ENCODE assay signal across 15 cellular contexts in the genomic region with DNA sequence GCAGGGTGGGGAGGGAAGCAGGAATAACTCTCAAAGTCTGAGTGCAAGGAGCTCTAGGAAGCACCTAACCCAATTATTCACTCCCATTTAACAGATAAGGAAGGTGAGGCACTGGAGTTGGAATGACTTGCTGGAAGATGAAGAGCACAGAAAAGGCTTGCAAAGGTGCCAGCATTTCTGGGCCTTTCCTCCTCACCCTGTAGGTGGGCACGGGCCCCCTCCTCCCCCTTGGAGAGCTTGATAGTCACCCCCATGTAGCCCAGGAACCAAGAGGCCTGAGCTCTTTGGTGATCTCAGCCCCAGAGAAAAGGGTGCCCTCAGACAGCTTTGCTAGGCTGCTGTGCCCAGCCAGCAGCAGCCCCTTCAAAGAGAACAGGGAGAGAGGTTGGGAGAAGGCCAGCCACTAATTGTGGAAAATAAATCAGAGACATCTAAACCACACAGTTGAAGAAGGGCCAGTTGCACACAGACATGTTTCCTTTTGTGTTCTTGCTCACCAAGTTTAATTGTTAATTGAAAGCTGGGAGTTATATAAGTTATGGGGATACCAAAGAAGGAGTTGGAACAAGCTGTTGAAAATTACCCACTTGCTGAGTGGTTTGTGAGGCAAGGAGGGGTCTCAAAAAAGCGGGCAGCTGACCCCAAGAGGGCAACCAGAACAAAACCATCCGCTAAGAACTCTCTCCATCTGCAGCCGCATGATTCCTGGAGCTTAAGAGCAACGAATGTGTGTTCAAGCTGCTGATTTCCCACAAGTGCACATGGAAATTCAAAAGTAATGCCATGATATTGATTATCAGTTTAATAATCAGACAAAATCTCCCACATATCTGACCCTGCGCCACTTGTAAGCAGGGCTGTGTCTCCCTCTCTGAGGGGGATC.
DNase-seq lines count a peak whose midpoint lies in the region; ATAC-seq and TF ChIP-seq lines count a peak whose summit lies in the region.
"Had no signal": no experiment of that assay in that cellular context is flagged by ENCODE, and none has a peak within 500 bp of the region (broad histone marks: within the 10 kb centered on the region; RNA-seq: fewer than 3 reads in every experiment).

No MANE protein-coding gene starts in this region.

- H3K9ac ChIP-seq in SK-N-MC (ENCODE audit: insufficient read length) (peak overlapping the region; percentile 45), mesendoderm (ENCODE audit: low read length) (no peak overlapping the region)

- no peak overlapping the region for H3K23ac ChIP-seq in mesendoderm (ENCODE audit: low read length)

- no peak overlapping the region for H3K4ac ChIP-seq in mesendoderm (ENCODE audit: low read depth, low read length)

- DNase-seq in SK-N-MC (ENCODE audit: low read depth, low spot score) (no peak), fibroblast of peridontal ligament (ENCODE audit: extremely low read depth) (peak; percentile 78), osteoblast (ENCODE audit: insufficient read length, low spot score, missing footprints) (peak; percentile 47), left lobe of liver (ENCODE audit: low spot score) (no peak), MV-4-11 (lab: John Stamatoyannopoulos, UW) (no peak), mesendoderm (no peak)
- DNase-seq: activated T-cell treated with anti-CD3 and anti-CD28 coated beads for 4 hours, EL, kidney glomerular epithelial cell, ovary, WERI-Rb-1 had no signal

- no peak overlapping the region for H2BK15ac ChIP-seq in mesendoderm (replicated peaks; ENCODE audit: low read depth)

- no peak overlapping the region for H2AK5ac ChIP-seq in mesendoderm (ENCODE audit: low read length)

- WGBS in mesendoderm (ENCODE audit: extremely low coverage, insufficient coverage, low lambda C conversion rate) = no CpG with 5 or more reads among the region's 6 CpGs

- H4K8ac ChIP-seq in mesendoderm (ENCODE audit: low read depth, low read length) = no peak overlapping the region

- no peaks in the 10 kb centered on the region for H3K79me1 ChIP-seq in mesendoderm (ENCODE audit: low read length)

- no peak overlapping the region for H3K18ac ChIP-seq in mesendoderm (ENCODE audit: low read length)

- H2AFZ ChIP-seq in ACC112 (ENCODE audit: low read length, unreplicated experiment) (no peak overlapping the region), osteoblast (ENCODE audit: low read length) (no peak overlapping the region)

- H2BK120ac ChIP-seq in mesendoderm (ENCODE audit: low read depth, low read length) = no peak overlapping the region

- TF ChIP-seq CTCF in osteoblast (IDR thresholded peaks at IDR 0.05; ENCODE audit: extremely low read depth, low read depth, low read length) = no peak

- ATAC-seq in HG03565 (IDR thresholded peaks at IDR 0.05; ENCODE audit: unreplicated experiment) (no peak), left lobe of liver (no peak)

- no peaks in the 10 kb centered on the region for H4K20me1 ChIP-seq in osteoblast (ENCODE audit: insufficient read depth, low read length)

- peaks cover 72% of the 10 kb centered on the region for H3K4me1 ChIP-seq in ACC112 (ENCODE audit: control insufficient read depth, insufficient read depth, low read length, unreplicated experiment)
- peaks cover 81% of the 10 kb centered on the region for H3K4me1 ChIP-seq in osteoblast (ENCODE audit: insufficient read depth, low read length)
- H3K4me1 ChIP-seq in mesendoderm (ENCODE audit: control insufficient read depth, low read depth, low read length) = no peaks in the 10 kb centered on the region

- H3K9me3 ChIP-seq in SK-N-MC (ENCODE audit: low read depth, low read length) (no peaks in the 10 kb centered on the region), osteoblast (ENCODE audit: low read depth, low read length) (no peaks in the 10 kb centered on the region)
- H3K9me3 ChIP-seq: MG63, ovary, Peyer's patch had no signal

- H3K56ac ChIP-seq in mesendoderm (ENCODE audit: low read length) = no peak overlapping the region

- H3K27me3 ChIP-seq in ACC112 (ENCODE audit: insufficient read depth, low read length) = no peaks in the 10 kb centered on the region
- no peaks in the 10 kb centered on the region for H3K27me3 ChIP-seq in osteoblast (ENCODE audit: insufficient read depth, low read length)
- H3K27me3 ChIP-seq in mesendoderm (ENCODE audit: insufficient read depth, low read length, poor library complexity) = no peaks in the 10 kb centered on the region
- H3K27me3 ChIP-seq: MG63, ovary, Peyer's patch had no signal

- H3K27ac ChIP-seq in ACC112 (ENCODE audit: low read depth, low read length) = peak overlapping the region; percentile 67; the same call in 1 of the 2 replicates
- peak overlapping the region; percentile 58; the same call in 1 of the 2 replicates for H3K27ac ChIP-seq in SK-N-MC
- H3K27ac ChIP-seq in osteoblast (ENCODE audit: low read depth, low read length) = peak overlapping the region; percentile 97
- H3K27ac ChIP-seq in mesendoderm (ENCODE audit: low read depth, low read length) = no peak overlapping the region
- H3K27ac ChIP-seq: ovary, WERI-Rb-1 had no signal

- no peak overlapping the region for H2BK5ac ChIP-seq in mesendoderm (ENCODE audit: low read length)

- no peaks in the 10 kb centered on the region for H3K79me2 ChIP-seq in ACC112 (ENCODE audit: control insufficient read depth, insufficient read depth, low read length, unreplicated experiment)
- H3K79me2 ChIP-seq in osteoblast (ENCODE audit: insufficient read depth, low read length) = no peaks in the 10 kb centered on the region
- H3K79me2 ChIP-seq in mesendoderm (ENCODE audit: control insufficient read depth, insufficient read depth, low read length) = no peaks in the 10 kb centered on the region

- H3K36me3 ChIP-seq in ACC112 (ENCODE audit: insufficient read depth, low read length) (no peaks in the 10 kb centered on the region), SK-N-MC (ENCODE audit: insufficient read depth, low read length) (no peaks in the 10 kb centered on the region), osteoblast (ENCODE audit: insufficient read depth, low read length) (no peaks in the 10 kb centered on the region), mesendoderm (ENCODE audit: control insufficient read depth, insufficient read depth, low read length) (no peaks in the 10 kb centered on the region)
- H3K36me3 ChIP-seq: MG63, ovary, Peyer's patch, WERI-Rb-1 had no signal

- H3K4me3 ChIP-seq in ACC112 (ENCODE audit: low read depth, low read length) = no peak overlapping the region
- no peak overlapping the region for H3K4me3 ChIP-seq in SK-N-MC
- H3K4me3 ChIP-seq in osteoblast (ENCODE audit: insufficient read depth, low read length) = no peak overlapping the region
- no peak overlapping the region for H3K4me3 ChIP-seq in mesendoderm (ENCODE audit: low read length)
- H3K4me3 ChIP-seq: MG63, ovary, Peyer's patch had no signal

- H4K5ac ChIP-seq in mesendoderm (ENCODE audit: low read length) = no peak overlapping the region

- H3K4me2 ChIP-seq in osteoblast (ENCODE audit: insufficient read depth, low read length) = no peak overlapping the region
- H3K4me2 ChIP-seq in mesendoderm (ENCODE audit: low read length) = no peak overlapping the region

Comparison
In these comparisons a context has a peak if more than half of its experiments do, and no peak if none do; other contexts are left out.
1. DNase-seq: peak in fibroblast of peridontal ligament (single experiment) and osteoblast (single experiment); none in SK-N-MC (single experiment), left lobe of liver (single experiment), MV-4-11 (single experiment) and mesendoderm (single experiment).